ENCODE assay signal across 30 cellular contexts in the genomic region with DNA sequence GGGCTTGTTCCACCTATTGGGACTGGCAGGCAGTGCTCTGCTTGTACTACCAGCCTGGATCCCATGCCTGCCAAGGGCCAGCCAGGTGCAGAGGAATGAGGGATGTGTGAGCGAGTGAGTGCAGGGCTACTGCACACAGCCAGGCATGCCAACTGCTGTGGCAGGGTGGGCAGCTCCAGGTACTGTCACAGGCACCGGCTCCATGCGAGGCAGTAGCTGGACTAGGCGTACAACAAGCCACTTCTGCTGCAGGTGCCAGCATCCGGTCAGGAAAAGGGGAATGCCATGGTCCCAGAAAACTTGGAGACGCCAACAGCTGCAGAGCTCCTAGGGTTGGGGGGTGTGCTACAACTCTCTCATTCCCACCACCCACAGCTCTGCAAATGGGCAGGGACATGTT.
"Had no signal": no experiment of that assay in that cellular context is flagged by ENCODE, and none has a peak within 500 bp of the region (broad histone marks: within the 10 kb centered on the region; RNA-seq: fewer than 3 reads in every experiment).

No MANE protein-coding gene starts in this region.

- H3K36me3 ChIP-seq: ascending aorta, Peyer's patch, SJSA1 had no signal

- H3K4me1 Mint-ChIP-seq: activated naive CD8-positive, alpha-beta T cell treated with anti-CD3 and anti-CD28 coated beads, Interleukin-2, amount 50 U/mL, for 24 hours; central memory CD8-positive, alpha-beta T cell had no signal

- H3K36me3 Mint-ChIP-seq: activated naive CD4-positive, alpha-beta T cell treated with anti-CD3 and anti-CD28 coated beads, Interleukin-2, amount 50 U/mL, for 72 hours had no signal

- H3K9me3 ChIP-seq: ascending aorta, body of pancreas, Peyer's patch, SJSA1 had no signal

- DNase-seq: activated CD4-positive, alpha-beta T cell treated with anti-CD3 and anti-CD28 coated beads for 48 hours; activated CD4-positive, alpha-beta T cell treated with anti-CD3 and anti-CD28 coated beads, Interleukin-2, amount 50 U/mL, for 4 hours; activated CD4-positive, CD25-positive, alpha-beta regulatory T cell treated with anti-CD3 and anti-CD28 coated beads, Interleukin-2, amount 50 U/mL, for 72 hours; activated CD8-positive, alpha-beta memory T cell treated with anti-CD3 and anti-CD28 coated beads, Interleukin-2, amount 50 U/mL, for 48 hours; activated CD8-positive, alpha-beta T cell treated with anti-CD3 and anti-CD28 coated beads, Interleukin-2, amount 10 ng/mL, durations not matched to agents 7 days and 5 days; activated effector memory CD4-positive, alpha-beta T cell treated with anti-CD3 and anti-CD28 coated beads, Interleukin-2, amount 50 U/mL, for 16 hours; activated naive CD4-positive, alpha-beta T cell treated with Interleukin-2 at 50 U/mL for 16 hours; activated naive CD8-positive, alpha-beta T cell treated with anti-CD3 and anti-CD28 coated beads, Interleukin-2, amount 50 U/mL, for 24 hours; activated T-cell treated with anti-CD3 and anti-CD28 coated beads, Interleukin-2, amount 50 U/mL, for 1 hour; amniotic stem cell; body of pancreas; Kasumi-1; KBM-7; NCI-H1048; NCI-H146; NCI-H187 treated with DMSO at 0.1 percent for 48 hours; NCI-H2081 treated with DMSO at 0.1 percent for 48 hours; NCI-H2171; NCI-H345; NCI-H510A; NCI-H526 treated with DMSO at 0.1 percent for 48 hours; Peyer's patch; SHP77 had no signal

- FAIRE-seq: bronchial epithelial cell had no signal

- H3K27me3 Mint-ChIP-seq: activated naive CD8-positive, alpha-beta T cell treated with anti-CD3 and anti-CD28 coated beads, Interleukin-2, amount 50 U/mL, for 24 hours; central memory CD8-positive, alpha-beta T cell had no signal

- H3K27ac Mint-ChIP-seq: activated CD8-positive, alpha-beta T cell treated with anti-CD3 and anti-CD28 coated beads, Interleukin-2, amount 10 ng/mL, durations not matched to agents 7 days and 5 days; activated naive CD4-positive, alpha-beta T cell treated with anti-CD3 and anti-CD28 coated beads, Interleukin-2, amount 50 U/mL, for 72 hours; activated naive CD8-positive, alpha-beta T cell treated with anti-CD3 and anti-CD28 coated beads, Interleukin-2, amount 50 U/mL, for 24 hours; T-helper 1 cell treated with Interleukin-12 subunit alpha and Interleukin-12 subunit beta and Interleukin-4 antibody, amounts not matched to agents 30 μg/mL and 1 μg/mL, for 36 hours had no signal

- H3K4me3 ChIP-seq: ascending aorta, body of pancreas, Peyer's patch, SJSA1 had no signal

- H3K4me1 ChIP-seq: ascending aorta, body of pancreas, Peyer's patch, SJSA1 had no signal

- ATAC-seq: activated CD8-positive, alpha-beta T cell treated with anti-CD3 and anti-CD28 coated beads, Interleukin-2, amount 10 ng/mL, durations not matched to agents 7 days and 5 days; activated naive CD4-positive, alpha-beta T cell treated with anti-CD3 and anti-CD28 coated beads, Interleukin-2, amount 50 U/mL, for 72 hours; activated naive CD8-positive, alpha-beta T cell treated with anti-CD3 and anti-CD28 coated beads, Interleukin-2, amount 50 U/mL, for 24 hours; body of pancreas had no signal

- H3K27me3 ChIP-seq: ascending aorta, body of pancreas, Peyer's patch, SJSA1 had no signal

- H3K4me3 Mint-ChIP-seq: activated CD8-positive, alpha-beta T cell treated with anti-CD3 and anti-CD28 coated beads, Interleukin-2, amount 10 ng/mL, durations not matched to agents 7 days and 5 days; activated naive CD8-positive, alpha-beta T cell treated with anti-CD3 and anti-CD28 coated beads, Interleukin-2, amount 50 U/mL, for 24 hours; central memory CD8-positive, alpha-beta T cell; T-helper 1 cell treated with Interleukin-12 subunit alpha and Interleukin-12 subunit beta and Interleukin-4 antibody, amounts not matched to agents 30 μg/mL and 1 μg/mL, for 36 hours had no signal

- H3K27ac ChIP-seq: ascending aorta, body of pancreas, Peyer's patch, RWPE1, SJSA1 had no signal
